18 cellular contexts compared by ENCODE assay signal in the genomic region with DNA sequence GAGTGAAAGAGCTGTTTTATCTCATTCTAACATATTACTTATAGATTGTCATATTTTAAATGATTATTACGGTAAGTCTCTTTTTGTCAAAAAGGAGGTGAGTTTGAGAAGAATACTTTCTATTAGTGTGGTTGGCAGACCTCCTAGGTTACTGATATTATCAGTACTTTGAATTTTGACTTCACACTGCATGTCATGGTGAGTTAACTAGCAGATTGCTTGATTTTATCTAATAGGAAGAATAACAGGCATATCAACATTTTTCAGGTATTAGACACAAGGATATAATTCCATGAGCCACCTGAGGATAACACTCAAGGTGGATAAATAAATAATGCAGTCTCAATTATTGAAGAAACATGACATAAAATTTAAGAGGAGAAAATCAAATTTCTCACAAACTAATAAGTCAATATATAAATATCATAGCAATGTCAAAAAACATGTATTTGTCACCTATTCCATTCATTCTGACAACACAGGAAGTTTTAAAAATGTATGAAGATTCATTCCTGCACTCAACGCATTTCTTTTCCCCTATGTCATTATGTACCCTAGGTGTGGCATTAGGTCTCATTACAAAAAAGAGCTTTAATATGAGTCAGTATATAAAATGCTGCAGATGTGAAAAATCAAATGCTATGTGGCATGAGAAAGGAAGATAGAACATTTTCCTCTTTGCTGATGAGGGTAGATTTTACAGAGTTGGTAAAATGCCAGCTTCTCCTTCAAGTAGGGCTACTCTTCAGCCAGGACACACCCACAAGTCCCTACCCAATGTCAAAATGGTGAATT.
A peak's percentile ranks its signal among the peaks of the same experiment; 100 is the strongest.
DNase-seq lines count a peak whose midpoint lies in the region; ATAC-seq, FAIRE-seq and TF ChIP-seq lines count a peak whose summit lies in the region.
"Had no signal": no experiment of that assay in that cellular context is flagged by ENCODE, and none has a peak within 500 bp of the region (broad histone marks: within the 10 kb centered on the region; RNA-seq: fewer than 3 reads in every experiment).

No MANE protein-coding gene starts in this region.

- H3K4me3 ChIP-seq in PC-3 (ENCODE audit: low read length) (no peak overlapping the region; the same call in 1 of the 2 replicates), bronchial epithelial cell (ENCODE audit: low read depth, low read length) (no peak overlapping the region), mesendoderm (ENCODE audit: low read length) (no peak overlapping the region), body of pancreas (no peak overlapping the region)
- H3K4me3 ChIP-seq: GM23248, HAP-1 had no signal

- H3K9me2 ChIP-seq in PC-3 (replicated peaks; ENCODE audit: low read length): no peaks in the 10 kb centered on the region

- H3K23ac ChIP-seq in mesendoderm (ENCODE audit: low read length): no peak overlapping the region

- no peak for TF ChIP-seq POLR2A in body of pancreas (IDR thresholded peaks at IDR 0.05)

- H3K4me1 ChIP-seq in PC-3 (ENCODE audit: insufficient read depth, low read length) (peaks cover 29% of the 10 kb centered on the region), mesendoderm (ENCODE audit: control insufficient read depth, low read depth, low read length) (no peaks in the 10 kb centered on the region), body of pancreas (no peaks in the 10 kb centered on the region)
- H3K4me1 ChIP-seq: Caco-2, HAP-1 had no signal

- no peak overlapping the region for H3K56ac ChIP-seq in mesendoderm (ENCODE audit: low read length)

- H3K79me1 ChIP-seq in mesendoderm (ENCODE audit: low read length): no peaks in the 10 kb centered on the region

- H4K20me1 ChIP-seq in PC-3 (ENCODE audit: low read length): no peaks in the 10 kb centered on the region

- CTCF ChIA-PET in PC-3 (lab: Charles Lee): interaction anchor here (0.5 kb wide), 1 partner anchor 419 kb away, joined by 3 read pairs; no protein-coding TSS in a partner anchor

- H3K18ac ChIP-seq in mesendoderm (ENCODE audit: low read length): no peak overlapping the region

- peak overlapping the region; percentile 6; the same call in 1 of the 2 replicates for H2AFZ ChIP-seq in PC-3 (ENCODE audit: low read length)
- H2AFZ ChIP-seq: GM23248 had no signal

- intact Hi-C loops in PC-3 (cut with micrococcal nuclease): loop anchor here (1.0 to 5.0 kb wide), 5 partner anchors 20 to 199 kb away; no protein-coding TSS in a partner anchor
- intact Hi-C loops in body of pancreas (cut with DNase I): no loop called here

- POLR2A ChIA-PET in PC-3 (lab: Charles Lee; ENCODE audit: unreplicated experiment): interaction anchor here (0.7 kb wide), 1 partner anchor 77 kb away, joined by 6 read pairs; no protein-coding TSS in a partner anchor

- H3K79me2 ChIP-seq in PC-3 (ENCODE audit: low read length) (no peaks in the 10 kb centered on the region), mesendoderm (ENCODE audit: control insufficient read depth, insufficient read depth, low read length) (no peaks in the 10 kb centered on the region)

- H3K9me3 ChIP-seq in PC-3 (ENCODE audit: low read length): no peaks in the 10 kb centered on the region
- H3K9me3 ChIP-seq in body of pancreas: no peaks in the 10 kb centered on the region
- H3K9me3 ChIP-seq: Caco-2, HAP-1 had no signal

- H3K9ac ChIP-seq in PC-3 (ENCODE audit: low read length) (0 out of 2 replicates have a peak overlapping the region, but pooled peaks have one; percentile 3), mesendoderm (ENCODE audit: low read length) (no peak overlapping the region)
- H3K9ac ChIP-seq: GM23248 had no signal

- H2BK5ac ChIP-seq in mesendoderm (ENCODE audit: low read length): no peak overlapping the region

- H4K8ac ChIP-seq in mesendoderm (ENCODE audit: low read depth, low read length): peak overlapping the region; percentile 28

- no peaks in the 10 kb centered on the region for H3F3A ChIP-seq in PC-3 (ENCODE audit: low read length, unreplicated experiment)

- H2BK15ac ChIP-seq in mesendoderm (replicated peaks; ENCODE audit: low read depth): no peak overlapping the region

- DNase-seq in PC-3: peak; percentile 91
- DNase-seq in bronchial epithelial cell (ENCODE audit: low read depth): peak; percentile 7
- peak; percentile 2 for DNase-seq in mesendoderm
- no peak for DNase-seq in body of pancreas
- no peak for DNase-seq in nucleus accumbens (lab: John Stamatoyannopoulos, UW)
- DNase-seq: AML-193; Caco-2; CD4-positive, alpha-beta T cell; GM23248 had no signal

- WGBS in mesendoderm (ENCODE audit: extremely low coverage, insufficient coverage, low lambda C conversion rate): no CpG with 5 or more reads among the region's 2 CpGs
- 69 to 85% methylated on average over 2 of the region's 2 CpGs for WGBS in body of pancreas, 2 donors

- peak overlapping the region; percentile 65 for H3K27ac ChIP-seq in PC-3 (ENCODE audit: low read length)
- no peak overlapping the region for H3K27ac ChIP-seq in mesendoderm (ENCODE audit: low read depth, low read length)
- no peak overlapping the region for H3K27ac ChIP-seq in body of pancreas
- H3K27ac ChIP-seq: C4-2B, GM23248 had no signal

- ATAC-seq in PC-3 (peak; percentile 97), GM18870 (IDR thresholded peaks at IDR 0.05; ENCODE audit: unreplicated experiment) (no peak), HG03439 (IDR thresholded peaks at IDR 0.05; ENCODE audit: unreplicated experiment) (no peak), body of pancreas (no peak)
- ATAC-seq: HepG2 had no signal

- H3K36me3 ChIP-seq in PC-3 (ENCODE audit: low read depth, low read length): no peaks in the 10 kb centered on the region
- no peaks in the 10 kb centered on the region for H3K36me3 ChIP-seq in bronchial epithelial cell (ENCODE audit: control insufficient read depth, insufficient read depth, low read length)
- H3K36me3 ChIP-seq in mesendoderm (ENCODE audit: control insufficient read depth, insufficient read depth, low read length): no peaks in the 10 kb centered on the region
- H3K36me3 ChIP-seq in body of pancreas (replicated peaks in 1 of 2; ENCODE audit: insufficient read depth in 1 of 2, low read depth in 2 of 2): no peaks in the 10 kb centered on the region
- H3K36me3 ChIP-seq: HAP-1 had no signal

- FAIRE-seq in bronchial epithelial cell (lab: Jason Lieb, UNC): no peak
- FAIRE-seq: A204.1, D721Med, G401.6, GM12891, HepG2 had no signal

- H2AK5ac ChIP-seq in mesendoderm (ENCODE audit: low read length): no peak overlapping the region

- H4K5ac ChIP-seq in mesendoderm (ENCODE audit: low read length): no peak overlapping the region

- no TSS peak for BruUV-seq in PC-3 (replicated peaks; lab: Mats Ljungman, UMichigan)

- no peak for TF ChIP-seq CTCF in PC-3 (conservative IDR thresholded peaks at IDR 0.05; ENCODE audit: low read depth, low read length)
- no peak for TF ChIP-seq CTCF in bronchial epithelial cell (IDR thresholded peaks at IDR 0.05; ENCODE audit: insufficient read depth, low read length, severe bottlenecking)
- TF ChIP-seq CTCF in body of pancreas (IDR thresholded peaks at IDR 0.05): no peak

- H3K4me2 ChIP-seq in PC-3 (ENCODE audit: low read length) (peak overlapping the region; percentile 38), mesendoderm (ENCODE audit: low read length) (no peak overlapping the region)

- no peaks in the 10 kb centered on the region for H3K27me3 ChIP-seq in PC-3 (ENCODE audit: low read length)
- H3K27me3 ChIP-seq in bronchial epithelial cell (ENCODE audit: control insufficient read depth, insufficient read depth, low read length): no peaks in the 10 kb centered on the region
- no peaks in the 10 kb centered on the region for H3K27me3 ChIP-seq in mesendoderm (ENCODE audit: insufficient read depth, low read length, poor library complexity)
- no peaks in the 10 kb centered on the region for H3K27me3 ChIP-seq in body of pancreas

- no peak overlapping the region for H3K4ac ChIP-seq in mesendoderm (ENCODE audit: low read depth, low read length)

- no peak overlapping the region for H2BK120ac ChIP-seq in mesendoderm (ENCODE audit: low read depth, low read length)

Comparison
In these comparisons a context has a peak if more than half of its experiments do, and no peak if none do; other contexts are left out.
1. DNase-seq: peak in PC-3 (single experiment), bronchial epithelial cell (single experiment) and mesendoderm (single experiment); none in body of pancreas (0 of 4) and nucleus accumbens (0 of 56).